21 cellular contexts compared by ENCODE assay signal in genomic region chr12:96486751-96487150, GRCh38.
"Had no signal": no experiment of that assay in that cellular context is flagged by ENCODE, and none has a peak within 500 bp of the region (broad histone marks: within the 10 kb centered on the region; RNA-seq: fewer than 3 reads in every experiment).

No MANE protein-coding gene starts in this region.

- H3K4me3 ChIP-seq: pancreas, psoas muscle, right atrium auricular region, thyroid gland had no signal

- DNase-seq: activated CD4-positive, alpha-beta T cell treated with anti-CD3 and anti-CD28 coated beads, Interleukin-2, amount 10 ng/mL, durations not matched to agents 7 days and 5 days; activated CD4-positive, CD25-positive, alpha-beta regulatory T cell treated with anti-CD3 and anti-CD28 coated beads, Interleukin-2, amount 50 U/mL, for 72 hours; activated CD8-positive, alpha-beta memory T cell treated with anti-CD3 and anti-CD28 coated beads, Interleukin-2, amount 10 ng/mL, durations not matched to agents 7 days and 5 days; activated CD8-positive, alpha-beta T cell treated with anti-CD3 and anti-CD28 coated beads for 36 hours; activated effector memory CD4-positive, alpha-beta T cell treated with anti-CD3 and anti-CD28 coated beads, Interleukin-2, amount 50 U/mL, for 16 hours; activated naive CD4-positive, alpha-beta T cell treated with anti-CD3 and anti-CD28 coated beads, Interleukin-2, amount 10 ng/mL, durations not matched to agents 7 days and 5 days; activated T-cell treated with anti-CD3 and anti-CD28 coated beads for 4 hours; hippocampal formation; left ventricle myocardium superior; pancreas; psoas muscle; stimulated activated CD4-positive, alpha-beta T cell treated with anti-CD3 and anti-CD28 coated beads, Interleukin-12 subunit alpha, Interleukin-12 subunit beta, amount 100 ng/mL, for 4 hours; stimulated activated CD4-positive, alpha-beta T cell treated with anti-CD3 and anti-CD28 coated beads, Interleukin-4, amount 100 ng/mL, for 4 hours; stimulated activated naive CD8-positive, alpha-beta T cell treated with anti-CD3 and anti-CD28 coated beads, Interleukin-15, Interleukin-2, amounts not matched to agents 100 U/mL and 50 U/mL, for 24 hours; substantia nigra; thyroid gland had no signal

- FAIRE-seq: frontal cortex, pancreas, urothelium cell line had no signal

- H3K27me3 ChIP-seq: right atrium auricular region, thyroid gland had no signal

- H3K27ac ChIP-seq: neutrophil, pancreas, psoas muscle, right atrium auricular region, thyroid gland, VCaP had no signal

- H3K9me3 ChIP-seq: neutrophil, pancreas, psoas muscle, right atrium auricular region, thyroid gland had no signal

- H3K4me1 ChIP-seq: pancreas, psoas muscle, thyroid gland had no signal

- H3K36me3 ChIP-seq: neutrophil, pancreas, right atrium auricular region, thyroid gland had no signal
